In the genomic region with DNA sequence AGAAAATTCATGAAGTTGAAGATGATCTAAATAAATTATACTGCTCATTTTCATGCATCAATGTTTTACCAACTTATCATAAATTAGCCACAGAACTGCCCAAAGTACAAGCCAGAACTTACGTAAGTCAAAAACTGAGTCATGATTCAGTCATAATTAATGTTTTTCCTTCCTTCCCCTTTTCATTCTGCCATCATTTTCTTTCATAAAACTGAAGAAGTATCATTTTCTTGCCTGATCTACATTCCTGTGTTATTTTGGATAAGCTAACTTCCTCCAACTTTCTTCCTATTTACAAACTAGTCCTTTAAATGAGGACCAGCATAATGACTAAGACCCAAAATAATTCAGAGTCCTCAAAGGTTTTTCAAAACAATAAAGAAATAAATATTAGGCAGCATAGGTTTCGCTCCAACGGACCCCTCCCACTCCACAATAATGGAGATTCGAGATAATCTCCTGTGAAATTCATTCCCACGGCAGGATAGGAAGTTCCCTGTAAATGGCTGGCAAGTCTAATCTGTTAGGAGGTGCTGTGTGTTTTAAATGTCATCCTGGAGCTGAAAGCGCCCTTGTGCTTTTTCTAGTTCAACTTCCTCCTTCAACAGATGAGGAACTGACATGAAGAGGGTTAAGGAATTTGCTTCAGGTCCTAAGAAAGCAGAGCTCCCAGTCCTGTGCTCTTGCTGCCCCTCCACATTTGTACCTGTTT, we compare ENCODE assay signal across 11 cellular contexts.
DNase-seq lines count a peak whose midpoint lies in the region; ATAC-seq and TF ChIP-seq lines count a peak whose summit lies in the region.
"Had no signal": no experiment of that assay in that cellular context is flagged by ENCODE, and none has a peak within 500 bp of the region (broad histone marks: within the 10 kb centered on the region; RNA-seq: fewer than 3 reads in every experiment).

No MANE protein-coding gene starts in this region.

- peak; percentile 31 for DNase-seq in Daoy (ENCODE audit: low read depth)
- no peak for DNase-seq in RWPE2 (ENCODE audit: low spot score)
- DNase-seq in fibroblast of gingiva (ENCODE audit: low read depth) = peak; percentile 50
- no peak for DNase-seq in omental fat pad (ENCODE audit: low spot score)
- DNase-seq in Peyer's patch = no peak
- no peak for DNase-seq in activated naive CD8-positive, alpha-beta T cell treated with anti-CD3 and anti-CD28 coated beads for 36 hours
- DNase-seq: activated T-cell treated with anti-CD3 and anti-CD28 coated beads, Interleukin-2, amount 50 U/mL, for 1 hour; NK-92 treated with Interleukin-12 subunit alpha and Interleukin-12 subunit beta, amount 100 ng/mL, for 24 hours; ovary had no signal

- no peak overlapping the region for H3K4me3 Mint-ChIP-seq in activated naive CD8-positive, alpha-beta T cell treated with anti-CD3 and anti-CD28 coated beads for 36 hours

- H3K9me3 ChIP-seq in RWPE2 (ENCODE audit: severe bottlenecking) = no peaks in the 10 kb centered on the region
- H3K9me3 ChIP-seq in Peyer's patch = no peaks in the 10 kb centered on the region
- H3K9me3 ChIP-seq: ovary had no signal

- no peak overlapping the region for H3K4me3 ChIP-seq in RWPE2 (ENCODE audit: severe bottlenecking)
- no peak overlapping the region for H3K4me3 ChIP-seq in Peyer's patch
- H3K4me3 ChIP-seq: ovary had no signal

- H3K27me3 ChIP-seq in RWPE2 (ENCODE audit: insufficient read depth, poor library complexity, severe bottlenecking) (no peaks in the 10 kb centered on the region), Peyer's patch (no peaks in the 10 kb centered on the region)
- H3K27me3 ChIP-seq: ovary had no signal

- H3K27ac ChIP-seq in RWPE2 (ENCODE audit: poor library complexity, severe bottlenecking) (peak overlapping the region; percentile 55), Peyer's patch (no peak overlapping the region)
- H3K27ac ChIP-seq: ovary had no signal

- TF ChIP-seq CTCF in RWPE2 (IDR thresholded peaks at IDR 0.05; ENCODE audit: poor library complexity, severe bottlenecking) = no peak
- TF ChIP-seq CTCF in omental fat pad (IDR thresholded peaks at IDR 0.05) = no peak
- no peak for TF ChIP-seq CTCF in Peyer's patch (IDR thresholded peaks at IDR 0.05)

- no peaks in the 10 kb centered on the region for H3K9me3 Mint-ChIP-seq in activated naive CD8-positive, alpha-beta T cell treated with anti-CD3 and anti-CD28 coated beads for 36 hours

- ATAC-seq in RWPE2 (ENCODE audit: low read depth) = peak; percentile 48; the same call in 1 of the 3 replicates
- ATAC-seq in omental fat pad (ENCODE audit: low FRiP score) = peak; percentile 76
- no peak for ATAC-seq in GM21390 (IDR thresholded peaks at IDR 0.05; ENCODE audit: unreplicated experiment)
- ATAC-seq in HG03139 (IDR thresholded peaks at IDR 0.05; ENCODE audit: unreplicated experiment) = no peak

- no peaks in the 10 kb centered on the region for H3K27me3 Mint-ChIP-seq in activated naive CD8-positive, alpha-beta T cell treated with anti-CD3 and anti-CD28 coated beads for 36 hours

- H3K36me3 ChIP-seq in RWPE2 (ENCODE audit: low read depth) (peaks cover 50% of the 10 kb centered on the region), Peyer's patch (no peaks in the 10 kb centered on the region)
- H3K36me3 ChIP-seq: ovary had no signal

- H3K4me1 ChIP-seq in RWPE2 (ENCODE audit: insufficient read depth, poor library complexity, severe bottlenecking) (peaks cover 13% of the 10 kb centered on the region), Peyer's patch (no peaks in the 10 kb centered on the region)

- no peak overlapping the region for H3K27ac Mint-ChIP-seq in activated naive CD8-positive, alpha-beta T cell treated with anti-CD3 and anti-CD28 coated beads for 36 hours

- H3K36me3 Mint-ChIP-seq in activated naive CD8-positive, alpha-beta T cell treated with anti-CD3 and anti-CD28 coated beads for 36 hours = no peaks in the 10 kb centered on the region

- no peaks in the 10 kb centered on the region for H3K4me1 Mint-ChIP-seq in activated naive CD8-positive, alpha-beta T cell treated with anti-CD3 and anti-CD28 coated beads for 36 hours

- no peak for TF ChIP-seq POLR2A in Peyer's patch (IDR thresholded peaks at IDR 0.05)

Comparison
In these comparisons a context has a peak if more than half of its experiments do, and no peak if none do; other contexts are left out.
1. DNase-seq: peak in Daoy (single experiment) and fibroblast of gingiva (single experiment); none in RWPE2 (single experiment), omental fat pad (single experiment), Peyer's patch (0 of 3) and activated naive CD8-positive, alpha-beta T cell treated with anti-CD3 and anti-CD28 coated beads for 36 hours (single experiment).
2. ATAC-seq: peak in RWPE2 (single experiment) and omental fat pad (single experiment); none in GM21390 (single experiment) and HG03139 (single experiment).